ENCODE assay signal across 14 cellular contexts in genomic region chr2:60806595-60806987, GRCh38. TPM values are rescaled to one million over a fixed set of nuclear protein-coding genes. Genes with fewer than 3 reads are reported as not detected.
DNase-seq lines count a peak whose midpoint lies in the region; ATAC-seq, FAIRE-seq and TF ChIP-seq lines count a peak whose summit lies in the region.
"Had no signal": no experiment of that assay in that cellular context is flagged by ENCODE, and none has a peak within 500 bp of the region (broad histone marks: within the 10 kb centered on the region; RNA-seq: fewer than 3 reads in every experiment).

No MANE protein-coding gene starts in this region.

- H3K4me1 ChIP-seq in OCI-LY3 (ENCODE audit: low read length) (peaks cover 51% of the 10 kb centered on the region), K562 (replicated peaks in 1 of 2; ENCODE audit: control insufficient read depth in 2 of 2, insufficient read depth in 2 of 2, low read length in 2 of 2) (peaks cover 27 to 28% of the 10 kb centered on the region in 2 experiments), osteoblast (ENCODE audit: insufficient read depth, low read length) (peaks cover 9% of the 10 kb centered on the region)

- POLR2A ChIA-PET in K562 (lab: Yijun Ruan, JAX), result interaction anchor here (1.1 to 2.3 kb wide), 2 partner anchors 12 to 192 kb away, joined by 3 to 7 read pairs; no protein-coding TSS in a partner anchor

- no peak for FAIRE-seq in K562 (lab: Jason Lieb, UNC)

- TF ChIP-seq POLR2A in K562 (conservative IDR thresholded peaks at IDR 0.05), result no peak

- TF ChIP-seq RAD21 in K562 (CRISPR knock-in tag; conservative IDR thresholded peaks at IDR 0.05 in 1 of 2, IDR thresholded peaks at IDR 0.05 in 1 of 2), result no peak

- no peak for DNase-seq in T-helper 2 cell treated with Interferon-gamma antibody and Interleukin-4, amounts not matched to agents 5 μg/mL and 100 μg/mL, for 36 hours (ENCODE audit: low spot score)
- DNase-seq in T-helper 2 cell (no peak), K562 (ENCODE audit: extremely low read depth in 1 of 4, low spot score in 3 of 4) (no peak), osteoblast (ENCODE audit: insufficient read length, low spot score, missing footprints) (no peak), NCI-H2196 (lab: John Stamatoyannopoulos, UW; ENCODE audit: unreplicated experiment) (no peak), NCI-H1417 (lab: John Stamatoyannopoulos, UW) (no peak)
- DNase-seq in stimulated activated naive CD4-positive, alpha-beta T cell (lab: John Stamatoyannopoulos, UW), result no peak
- DNase-seq: 8988T, amniotic stem cell, NCI-H1436 treated with DMSO at 0.1 percent for 48 hours, NCI-H446 treated with DMSO at 0.1 percent for 48 hours had no signal

- H3K27me3 ChIP-seq in OCI-LY3 (ENCODE audit: low read depth, low read length) (no peaks in the 10 kb centered on the region), K562 (ENCODE audit: control insufficient read depth in 2 of 2, insufficient read depth in 2 of 2, low read length in 2 of 2) (no peaks in the 10 kb centered on the region), osteoblast (ENCODE audit: insufficient read depth, low read length) (no peaks in the 10 kb centered on the region)

- WGBS in K562 (ENCODE audit: insufficient coverage, low coverage, missing lambda C conversion rate), result 78% methylated on average over 7 of the region's 7 CpGs

- peaks cover 8% of the 10 kb centered on the region for H3K36me3 Mint-ChIP-seq in T-helper 2 cell treated with Interferon-gamma antibody and Interleukin-4, amounts not matched to agents 5 μg/mL and 100 μg/mL, for 36 hours (ENCODE audit: low read depth)

- no peaks in the 10 kb centered on the region for H3K9me3 ChIP-seq in OCI-LY3 (ENCODE audit: insufficient read depth, low read length)
- no peaks in the 10 kb centered on the region for H3K9me3 ChIP-seq in K562 (replicated peaks; ENCODE audit: control insufficient read depth, insufficient read depth, low read depth, low read length)
- no peaks in the 10 kb centered on the region for H3K9me3 ChIP-seq in osteoblast (ENCODE audit: low read depth, low read length)

- TF ChIP-seq EP300 in K562 (IDR thresholded peaks at IDR 0.05; ENCODE audit: low read length), result no peak

- no peak for ATAC-seq in K562

- no TSS peak for BruUV-seq in K562 (replicated peaks; lab: Mats Ljungman, UMichigan)

- H4K20me1 ChIP-seq in OCI-LY3 (ENCODE audit: insufficient read depth, low read length) (no peaks in the 10 kb centered on the region), K562 (replicated peaks; ENCODE audit: control insufficient read depth, insufficient read depth, low read length) (no peaks in the 10 kb centered on the region), osteoblast (ENCODE audit: insufficient read depth, low read length) (no peaks in the 10 kb centered on the region)

- peak overlapping the region; percentile 97 for H3K27ac ChIP-seq in OCI-LY3 (ENCODE audit: low read length)
- peak overlapping the region; percentile 78 for H3K27ac ChIP-seq in K562 (ENCODE audit: extremely low read depth, low read depth, low read length)
- no peak overlapping the region for H3K27ac ChIP-seq in osteoblast (ENCODE audit: low read depth, low read length)
- H3K27ac ChIP-seq: coronary artery had no signal

- H3K4me3 ChIP-seq in OCI-LY3 (ENCODE audit: low read length), result peak overlapping the region; percentile 59
- H3K4me3 ChIP-seq in K562, result no peak overlapping the region
- no peak overlapping the region for H3K4me3 ChIP-seq in osteoblast (ENCODE audit: insufficient read depth, low read length)
- H3K4me3 ChIP-seq: coronary artery, GM23338 had no signal

- H3K79me2 ChIP-seq in OCI-LY3 (ENCODE audit: low read length), result no peaks in the 10 kb centered on the region
- H3K79me2 ChIP-seq in K562 (ENCODE audit: control insufficient read depth, insufficient read depth, low read length), result no peaks in the 10 kb centered on the region; the same call in 2 of the 3 replicates
- no peaks in the 10 kb centered on the region for H3K79me2 ChIP-seq in osteoblast (ENCODE audit: insufficient read depth, low read length)

- intact Hi-C loops in K562 (cut with micrococcal nuclease), result no loop called here

- peak overlapping the region; percentile 83 for H3K27ac Mint-ChIP-seq in T-helper 2 cell treated with Interferon-gamma antibody and Interleukin-4, amounts not matched to agents 5 μg/mL and 100 μg/mL, for 36 hours
- H3K27ac Mint-ChIP-seq: GM23338 had no signal

- H3K9me1 ChIP-seq in K562 (ENCODE audit: control insufficient read depth, insufficient read depth, low read length), result no peaks in the 10 kb centered on the region

- peak overlapping the region; percentile 10; the same call in 1 of the 2 replicates for H2AFZ ChIP-seq in OCI-LY3 (ENCODE audit: low read depth, low read length)
- H2AFZ ChIP-seq in K562 (ENCODE audit: low read depth, low read length), result peak overlapping the region; percentile 83
- peak overlapping the region; percentile 1 for H2AFZ ChIP-seq in osteoblast (ENCODE audit: low read length)

- peak overlapping the region; percentile 61 for H3K4me2 ChIP-seq in OCI-LY3 (ENCODE audit: low read length)
- peak overlapping the region; percentile 68; the same call in 1 of the 2 replicates for H3K4me2 ChIP-seq in K562 (ENCODE audit: insufficient read depth, low read length)
- no peak overlapping the region for H3K4me2 ChIP-seq in osteoblast (ENCODE audit: insufficient read depth, low read length)
- H3K4me2 ChIP-seq: GM23338 had no signal

- peak overlapping the region; percentile 60 for H3K4me3 Mint-ChIP-seq in T-helper 2 cell treated with Interferon-gamma antibody and Interleukin-4, amounts not matched to agents 5 μg/mL and 100 μg/mL, for 36 hours
- H3K4me3 Mint-ChIP-seq: GM23338 had no signal

- no peaks in the 10 kb centered on the region for H3K9me3 Mint-ChIP-seq in T-helper 2 cell treated with Interferon-gamma antibody and Interleukin-4, amounts not matched to agents 5 μg/mL and 100 μg/mL, for 36 hours
- H3K9me3 Mint-ChIP-seq: GM23338 had no signal

- H3K36me3 ChIP-seq in OCI-LY3 (replicated peaks; ENCODE audit: low read depth, low read length), result no peaks in the 10 kb centered on the region
- H3K36me3 ChIP-seq in K562 (ENCODE audit: control insufficient read depth, insufficient read depth, low read length), result peaks cover 9% of the 10 kb centered on the region; the same call in 1 of the 3 replicates
- peaks cover 6% of the 10 kb centered on the region for H3K36me3 ChIP-seq in osteoblast (ENCODE audit: insufficient read depth, low read length)

- H3K9ac ChIP-seq in OCI-LY3 (ENCODE audit: low read length) (peak overlapping the region; percentile 70), K562 (ENCODE audit: insufficient read depth in 1 of 2, low read depth in 2 of 2, low read length in 2 of 2) (peak overlapping the region in 1 of 2 experiments; percentile 27; a peak in 1 of 4 replicates)

- CTCF ChIA-PET in K562 (lab: Yijun Ruan, JAX; ENCODE audit: low intra/inter-chr PET ratio), result no interaction called here

- in situ Hi-C loops in K562 (cut with MboI), result no loop called here

- TF ChIP-seq CTCF in OCI-LY3 (IDR thresholded peaks at IDR 0.05; ENCODE audit: low read depth, low read length), result no peak
- TF ChIP-seq CTCF in K562 (IDR thresholded peaks at IDR 0.05 in 2 of 3, conservative IDR thresholded peaks at IDR 0.05 in 1 of 3; ENCODE audit: insufficient read depth in 2 of 3, low read depth in 1 of 3, low read length in 3 of 3), result no peak
- no peak for TF ChIP-seq CTCF in osteoblast (IDR thresholded peaks at IDR 0.05; ENCODE audit: extremely low read depth, low read depth, low read length)

- H3K27me3 Mint-ChIP-seq in T-helper 2 cell treated with Interferon-gamma antibody and Interleukin-4, amounts not matched to agents 5 μg/mL and 100 μg/mL, for 36 hours (ENCODE audit: low read depth), result no peaks in the 10 kb centered on the region

- peaks cover 25% of the 10 kb centered on the region for H3K4me1 Mint-ChIP-seq in T-helper 2 cell treated with Interferon-gamma antibody and Interleukin-4, amounts not matched to agents 5 μg/mL and 100 μg/mL, for 36 hours (ENCODE audit: low read depth)

TF ChIP-seq in K562, 482 proteins besides CTCF, POLR2A, EP300 and RAD21:
- no peak for TF ChIP-seq SMAD4 (CRISPR knock-in tag; conservative IDR thresholded peaks at IDR 0.05)

RNA-seq across cellular contexts. Expression of gene PAPOLG, which starts 50.5 kb away (rescaled TPM):
- total RNA-seq in K562 (2011; cell fraction: chromatin; rRNA removed; ENCODE audit: low replicate concordance), result 15.0 and 40.0 TPM in 2 replicates
- 7.8 and 10.0 TPM in 2 replicates for total RNA-seq in K562 (2011; cell fraction: nucleolus; rRNA removed)
- total RNA-seq in K562 (2011; cell fraction: nucleoplasm; rRNA removed), result 15.8 and 22.9 TPM in 2 replicates
- 8.0 and 9.9 TPM in 2 replicates for total RNA-seq in K562 (2014; rRNA removed)
- 16.3 and 17.8 TPM in 2 replicates for total RNA-seq in K562 (2014; rRNA removed; fragmentation: Illumina TruSeq; extraction: Trizol)
- total RNA-seq in K562 (2015; rRNA removed; fragmentation: Illumina TruSeq; extraction: Trizol), result 13.8 and 15.0 TPM in 2 replicates
- 10.0 and 11.1 TPM in 2 replicates for total RNA-seq in K562 (2021)
- 14.3 and 15.2 TPM in 2 replicates for polyA plus RNA-seq in K562 (2011; rRNA removed)
- 4.6 and 5.1 TPM in 2 replicates for polyA plus RNA-seq in K562 (2011; cell fraction: cytosol; rRNA removed)
- 10.4 and 13.0 TPM in 2 replicates for polyA plus RNA-seq in K562 (2011; cell fraction: nucleus; rRNA removed)
- 6.1 and 6.8 TPM in 2 replicates for polyA plus RNA-seq in K562 (2012)
- polyA plus RNA-seq in K562 (2014; fragmentation: Illumina TruSeq; extraction: Trizol), result 9.7 and 11.7 TPM in 2 replicates
- polyA plus RNA-seq in K562 (2014; fragmentation: Nextera tagmentation; extraction: Ambion mirVana), result 1 to 10 TPM; 3.9 to 8.9 TPM
- polyA plus RNA-seq in K562 (2014; rRNA removed), result 4.8 and 8.4 TPM in 2 replicates
- polyA minus RNA-seq in K562 (2011; rRNA and poly(A)+ RNA removed), result 37.0 and 38.7 TPM in 2 replicates
- 12.1 and 21.5 TPM in 2 replicates for polyA minus RNA-seq in K562 (2011; cell fraction: cytosol; rRNA and poly(A)+ RNA removed)
- polyA minus RNA-seq in K562 (2011; cell fraction: nucleus; rRNA and poly(A)+ RNA removed), result 8.6 and 13.9 TPM in 2 replicates
- 17.7 and 19.9 TPM in 2 replicates for total RNA-seq in osteoblast

Comparison
In these comparisons a context has a peak if more than half of its experiments do, and no peak if none do; other contexts are left out.
1. H2AFZ ChIP-seq: peak in every context shown above with its lines; median percentile 83 in K562; 10 in OCI-LY3; 1 in osteoblast.